Comparison of ENCODE assay signal across 13 cellular contexts in the genomic region with DNA sequence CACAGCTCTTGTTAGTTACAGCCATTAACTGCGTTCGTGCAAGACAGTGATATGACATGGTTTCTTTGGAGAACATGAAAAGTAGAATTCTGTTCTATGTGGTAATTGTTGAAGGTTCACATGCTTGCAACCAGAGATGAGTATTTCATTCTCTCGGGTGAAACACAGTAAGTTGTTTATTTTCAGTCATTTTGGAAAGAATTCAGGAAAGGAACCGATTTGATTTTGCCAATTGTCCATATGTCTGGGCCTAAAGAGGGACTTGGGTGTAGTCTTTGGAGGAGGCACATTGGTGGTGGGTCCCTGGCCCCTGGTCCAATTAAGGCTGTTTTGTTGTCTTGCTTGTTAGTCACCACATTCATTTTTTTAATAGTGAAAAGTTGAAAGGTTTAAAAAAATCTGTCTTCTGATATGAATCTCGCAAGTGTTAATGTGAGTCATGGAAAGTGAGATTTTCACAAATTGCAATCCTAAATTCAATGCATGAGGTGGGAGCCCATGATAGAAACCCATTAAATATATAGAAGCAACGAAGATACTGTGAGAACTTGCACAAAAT.
A peak's percentile ranks its signal among the peaks of the same experiment; 100 is the strongest.
DNase-seq lines count a peak whose midpoint lies in the region; ATAC-seq lines count a peak whose summit lies in the region.
"Had no signal": no experiment of that assay in that cellular context is flagged by ENCODE, and none has a peak within 500 bp of the region (broad histone marks: within the 10 kb centered on the region; RNA-seq: fewer than 3 reads in every experiment).

No MANE protein-coding gene starts in this region.

- DNase-seq in activated CD4-positive, alpha-beta T cell treated with anti-CD3 and anti-CD28 coated beads, Interleukin-2, amount 50 U/mL, for 48 hours = peak; percentile 29 to 37
- DNase-seq in fibroblast of gingiva (ENCODE audit: low read depth) (peak; percentile 67), kidney tubule cell (ENCODE audit: low spot score) (no peak)
- DNase-seq: Kasumi-1, lower lobe of right lung, NCI-H446 had no signal

- peaks cover 74% of the 10 kb centered on the region for H3K36me3 ChIP-seq in BLaER1

- H3K27ac ChIP-seq in BLaER1 = peak overlapping the region; percentile 65; the same call in 1 of the 2 replicates
- H3K27ac ChIP-seq: cardiac muscle cell, lower lobe of right lung, right atrium auricular region had no signal

- H3K27me3 ChIP-seq in BLaER1 = no peaks in the 10 kb centered on the region
- H3K27me3 ChIP-seq: cardiac muscle cell, right atrium auricular region had no signal

- peak; percentile 12 for ATAC-seq in GM21367 (IDR thresholded peaks at IDR 0.05; ENCODE audit: unreplicated experiment)
- ATAC-seq in GM19328 (IDR thresholded peaks at IDR 0.05; ENCODE audit: unreplicated experiment) = no peak
- ATAC-seq in HG03108 (IDR thresholded peaks at IDR 0.05; ENCODE audit: unreplicated experiment) = no peak
- no peak for ATAC-seq in GM21825 (IDR thresholded peaks at IDR 0.05; ENCODE audit: unreplicated experiment)
- ATAC-seq: lower lobe of right lung had no signal

- no peak overlapping the region for H3K4me3 ChIP-seq in BLaER1
- H3K4me3 ChIP-seq: cardiac muscle cell, lower lobe of right lung, right atrium auricular region had no signal

- H3K9ac ChIP-seq in BLaER1 = no peak overlapping the region

- H3K4me2 ChIP-seq in BLaER1 = peak overlapping the region; percentile 80

- peaks cover 95% of the 10 kb centered on the region for H3K4me1 ChIP-seq in BLaER1
- H3K4me1 ChIP-seq: lower lobe of right lung, right atrium auricular region had no signal

- H3K9me3 ChIP-seq in BLaER1 = no peaks in the 10 kb centered on the region
- H3K9me3 ChIP-seq: lower lobe of right lung, right atrium auricular region had no signal

- peaks cover 39% of the 10 kb centered on the region; the same call in 1 of the 2 replicates for H4K20me1 ChIP-seq in BLaER1
